ENCODE assay signal across 10 cellular contexts in the genomic region with DNA sequence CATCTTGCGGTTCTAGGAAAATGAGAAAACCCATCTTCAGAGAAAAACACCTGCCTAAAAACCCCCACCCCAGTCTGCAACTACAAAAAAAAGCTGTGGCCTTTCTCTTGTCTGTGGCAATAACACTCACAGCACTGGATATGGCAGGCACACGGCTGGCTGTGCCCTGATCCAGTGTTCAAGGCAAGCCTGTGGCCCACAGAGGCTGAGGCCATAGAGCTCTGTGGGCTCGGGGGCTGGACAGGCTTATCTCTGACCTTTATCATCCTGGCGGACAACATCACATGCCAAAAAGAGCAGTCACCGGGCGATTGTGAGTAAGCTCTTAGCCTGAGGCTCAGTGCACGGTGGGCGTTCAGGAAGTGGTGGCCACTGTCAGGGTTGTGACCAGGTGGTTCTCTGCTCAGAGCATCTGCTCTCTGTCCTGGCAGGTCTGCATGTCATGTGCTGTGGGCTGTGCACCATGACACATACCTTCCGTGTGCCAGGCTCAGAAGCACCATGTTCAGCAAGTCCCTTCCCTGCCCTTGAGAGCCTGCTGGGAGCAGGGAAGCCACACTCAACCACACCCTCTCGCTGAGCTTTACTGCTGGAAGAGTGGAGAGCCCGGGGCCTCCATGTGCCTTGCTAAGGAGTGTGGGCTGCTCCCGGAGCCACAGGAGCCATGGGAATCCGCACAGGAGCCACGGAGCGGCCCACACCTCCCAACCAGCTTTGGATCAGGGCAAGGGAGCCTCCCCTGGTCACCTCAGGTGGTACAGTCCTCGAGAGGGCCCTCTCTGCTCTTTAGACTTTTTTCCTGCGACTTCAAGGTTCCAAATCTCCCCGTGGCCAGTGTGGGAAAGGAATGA. TPM values are rescaled to one million over a fixed set of nuclear protein-coding genes. Genes with fewer than 3 reads are reported as not detected.
DNase-seq lines count a peak whose midpoint lies in the region; ATAC-seq and TF ChIP-seq lines count a peak whose summit lies in the region.
"Had no signal": no experiment of that assay in that cellular context is flagged by ENCODE, and none has a peak within 500 bp of the region (broad histone marks: within the 10 kb centered on the region; RNA-seq: fewer than 3 reads in every experiment).

No MANE protein-coding gene starts in this region.

- DNase-seq in A172 (ENCODE audit: low spot score), result peak; percentile 98
- peak; percentile 77 for DNase-seq in H4 (ENCODE audit: low spot score)
- peak; percentile 31 for DNase-seq in SK-N-DZ (ENCODE audit: low spot score)
- DNase-seq in left cardiac atrium, result peak; percentile 20
- DNase-seq in NCI-H1436 treated with DMSO at 0.1 percent for 48 hours (lab: John Stamatoyannopoulos, UW), result no peak
- no peak for DNase-seq in ovary
- DNase-seq in Ammon's horn (ENCODE audit: low spot score), result no peak
- no peak for DNase-seq in colonic mucosa
- DNase-seq: nephron progenitor cell had no signal

- H3K4me3 ChIP-seq in ovary (no peak overlapping the region), colonic mucosa (no peak overlapping the region)

- H3K27me3 ChIP-seq in ovary, result no peaks in the 10 kb centered on the region
- no peaks in the 10 kb centered on the region for H3K27me3 ChIP-seq in colonic mucosa

- H3K9me3 ChIP-seq in ovary (no peaks in the 10 kb centered on the region), colonic mucosa (no peaks in the 10 kb centered on the region)

- intact Hi-C loops in left cardiac atrium (cut with DNase I) (no loop called here), ovary (cut with DNase I) (no loop called here), colonic mucosa (cut with DNase I) (no loop called here)

- no peak for TF ChIP-seq EP300 in ovary (IDR thresholded peaks at IDR 0.05)

- TF ChIP-seq POLR2A in ovary (IDR thresholded peaks at IDR 0.05), result no peak

- no peak overlapping the region for H3K27ac ChIP-seq in ovary
- no peak overlapping the region for H3K27ac ChIP-seq in colonic mucosa
- H3K27ac ChIP-seq: KMS-11 had no signal

- H3K36me3 ChIP-seq in ovary (no peaks in the 10 kb centered on the region), colonic mucosa (no peaks in the 10 kb centered on the region)

- H3K9ac ChIP-seq in colonic mucosa (ENCODE audit: low read depth in 2 of 2, low read length in 2 of 2), result no peak overlapping the region
- H3K9ac ChIP-seq: KMS-11 had no signal

- TF ChIP-seq CTCF in ovary (IDR thresholded peaks at IDR 0.05), result no peak
- no peak for TF ChIP-seq CTCF in colonic mucosa (IDR thresholded peaks at IDR 0.05)

- no peaks in the 10 kb centered on the region for H3K4me1 ChIP-seq in ovary (ENCODE audit: insufficient read depth)
- no peaks in the 10 kb centered on the region for H3K4me1 ChIP-seq in colonic mucosa

- peak; percentile 42 to 78 for ATAC-seq in left cardiac atrium

- 58 to 76% (median 66%) methylated on average over 18 of the region's 18 CpGs for WGBS in ovary, 3 donors

RNA-seq across cellular contexts. Expression of gene WDR38, which starts 34.6 kb away (rescaled TPM):
- not detected in 2 replicates for total RNA-seq in A172 (2014; rRNA removed; shearing (Covaris generic))
- not detected in 2 replicates for total RNA-seq in H4 (2014; rRNA removed; shearing (Covaris generic))
- not detected in 2 replicates for polyA plus RNA-seq in SK-N-DZ (2014; cell fraction: cytosol; rRNA removed)
- polyA plus RNA-seq in SK-N-DZ (2014; cell fraction: nucleus; rRNA removed), result not detected in 2 replicates
- total RNA-seq in left cardiac atrium (not detected), ovary (10 to 100 TPM in 1 of 7 donors, 1 to 10 TPM in 2, under 1 TPM in 1, not detected in 3; 0.94 to 22.5 (median 1.4) TPM), colonic mucosa (not detected)
- not detected for polyA plus RNA-seq in ovary

RNA-seq across cellular contexts. Expression of gene OLFML2A, which starts 41.7 kb away (rescaled TPM):
- total RNA-seq in A172 (2014; rRNA removed; shearing (Covaris generic)), result 12.0 and 18.0 TPM in 2 replicates
- 2.8 and 5.5 TPM in 2 replicates for total RNA-seq in H4 (2014; rRNA removed; shearing (Covaris generic))
- 0.16 TPM in 1 of 2 replicates, not detected in the other for polyA plus RNA-seq in SK-N-DZ (2014; cell fraction: cytosol; rRNA removed)
- 0.07 TPM in 1 of 2 replicates, not detected in the other for polyA plus RNA-seq in SK-N-DZ (2014; cell fraction: nucleus; rRNA removed)
- 10 to 100 TPM; 19.4 to 24.6 TPM for total RNA-seq in left cardiac atrium
- total RNA-seq in ovary, result 10 to 100 TPM; 14.7 to 63.4 (median 52.8) TPM
- 10 to 100 TPM; 25.2 to 27.2 TPM for polyA plus RNA-seq in ovary
- total RNA-seq in colonic mucosa, result 10 to 100 TPM in 1 of 2 donors, 1 to 10 TPM in 1; 2.9 to 12.1 TPM

RNA-seq across cellular contexts. Expression of gene RPL35, which starts 43.1 kb away (rescaled TPM):
- 2,941 and 5,977 TPM in 2 replicates for total RNA-seq in A172 (2014; rRNA removed; shearing (Covaris generic))
- 2,412 and 2,808 TPM in 2 replicates for total RNA-seq in H4 (2014; rRNA removed; shearing (Covaris generic))
- polyA plus RNA-seq in SK-N-DZ (2014; cell fraction: cytosol; rRNA removed), result 5,206 and 6,170 TPM in 2 replicates
- polyA plus RNA-seq in SK-N-DZ (2014; cell fraction: nucleus; rRNA removed), result 3,738 and 4,275 TPM in 2 replicates
- 100 to 1,000 TPM; 814 to 826 TPM for total RNA-seq in left cardiac atrium
- 1,000 to 10,000 TPM; 1,648 to 7,796 (median 2,205) TPM for total RNA-seq in ovary
- 1,000 to 10,000 TPM in 1 of 2 donors, 100 to 1,000 TPM in 1; 752 to 6,017 TPM for polyA plus RNA-seq in ovary
- 1,000 to 10,000 TPM in 1 of 2 donors, 100 to 1,000 TPM in 1; 890 to 1,374 TPM for total RNA-seq in colonic mucosa

RNA-seq across cellular contexts. Expression of gene ARPC5L, which starts 43.3 kb away (rescaled TPM):
- 61.5 and 62.1 TPM in 2 replicates for total RNA-seq in A172 (2014; rRNA removed; shearing (Covaris generic))
- 22.1 and 35.7 TPM in 2 replicates for total RNA-seq in H4 (2014; rRNA removed; shearing (Covaris generic))
- 57.3 and 58.4 TPM in 2 replicates for polyA plus RNA-seq in SK-N-DZ (2014; cell fraction: cytosol; rRNA removed)
- 34.6 and 40.1 TPM in 2 replicates for polyA plus RNA-seq in SK-N-DZ (2014; cell fraction: nucleus; rRNA removed)
- 10 to 100 TPM; 31.3 to 41.6 TPM for total RNA-seq in left cardiac atrium
- total RNA-seq in ovary, result 10 to 100 TPM in 6 of 7 donors, 1 to 10 TPM in 1; 8.5 to 22.0 (median 16.6) TPM
- polyA plus RNA-seq in ovary, result 10 to 100 TPM; 15.1 to 27.0 TPM
- total RNA-seq in colonic mucosa, result 10 to 100 TPM; 50.0 to 61.5 TPM

RNA-seq across cellular contexts. Expression of gene NR6A1, which starts 47.5 kb away (rescaled TPM):
- 0.28 and 1.2 TPM in 2 replicates for total RNA-seq in A172 (2014; rRNA removed; shearing (Covaris generic))
- total RNA-seq in H4 (2014; rRNA removed; shearing (Covaris generic)), result 1.2 and 3.7 TPM in 2 replicates
- 2.5 and 3.1 TPM in 2 replicates for polyA plus RNA-seq in SK-N-DZ (2014; cell fraction: cytosol; rRNA removed)
- polyA plus RNA-seq in SK-N-DZ (2014; cell fraction: nucleus; rRNA removed), result 2.7 and 3.8 TPM in 2 replicates
- total RNA-seq in left cardiac atrium (1 to 10 TPM; 1.2 to 1.3 TPM), ovary (1 to 10 TPM in 3 of 7 donors, under 1 TPM in 4; 0.57 to 1.7 (median 1.00) TPM), colonic mucosa (1 to 10 TPM; 4.8 to 4.9 TPM)
- polyA plus RNA-seq in ovary, result 1 to 10 TPM in 1 of 2 donors, under 1 TPM in 1; 0.29 to 1.5 TPM

Comparison
In these comparisons a context has a peak if more than half of its experiments do, and no peak if none do; other contexts are left out.
1. DNase-seq: peak in A172 (single experiment), H4 (single experiment), SK-N-DZ (single experiment) and left cardiac atrium (single experiment); none in NCI-H1436 treated with DMSO at 0.1 percent for 48 hours (single experiment), ovary (0 of 5), Ammon's horn (single experiment) and colonic mucosa (single experiment).